In the genomic region with DNA sequence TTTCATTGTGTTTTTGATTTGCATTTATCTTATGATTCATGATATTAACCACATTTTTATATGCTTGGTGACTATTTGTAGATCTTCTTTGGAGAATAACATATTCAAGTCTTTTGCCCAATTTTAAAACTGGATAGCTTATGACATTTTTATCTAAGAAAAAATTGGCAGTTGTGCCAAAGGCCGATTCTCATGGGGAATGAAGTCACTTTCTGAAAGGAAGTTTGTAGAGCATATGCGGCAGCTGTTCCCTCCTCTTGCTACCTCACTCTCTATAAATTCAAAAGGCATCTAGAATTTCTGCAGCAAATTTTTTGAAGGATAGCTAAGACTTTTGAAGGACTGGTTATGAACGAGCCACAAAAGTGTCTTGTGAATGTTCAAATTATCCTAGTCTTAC, we compare ENCODE assay signal across 20 cellular contexts.
"Had no signal": no experiment of that assay in that cellular context is flagged by ENCODE, and none has a peak within 500 bp of the region (broad histone marks: within the 10 kb centered on the region; RNA-seq: fewer than 3 reads in every experiment).

No MANE protein-coding gene starts in this region.

- H3K4me3 Mint-ChIP-seq: effector memory CD8-positive, alpha-beta T cell; natural killer cell; neural crest cell; type B pancreatic cell had no signal

- DNase-seq: cortex of kidney; effector memory CD8-positive, alpha-beta T cell; esophagus squamous epithelium; foreskin fibroblast; glutamatergic neuron; islet precursor cell; mammary epithelial cell; natural killer cell; posterior cingulate gyrus; small intestine; stimulated activated CD4-positive, alpha-beta T cell treated with anti-CD3 and anti-CD28 coated beads, Interleukin-12 subunit alpha, Interleukin-12 subunit beta, amount 100 ng/mL, for 4 hours; stimulated activated naive CD8-positive, alpha-beta T cell treated with anti-CD3 and anti-CD28 coated beads, Interleukin-15, Interleukin-2, amounts not matched to agents 100 U/mL and 50 U/mL, for 24 hours; thyroid gland; uterus had no signal

- H3K9me3 Mint-ChIP-seq: type B pancreatic cell had no signal

- H3K27me3 ChIP-seq: esophagus squamous epithelium, gastroesophageal sphincter, suprapubic skin, thyroid gland, uterus had no signal

- ATAC-seq: effector memory CD8-positive, alpha-beta T cell; gastroesophageal sphincter; left lobe of liver; natural killer cell; sciatic nerve; stimulated activated naive CD8-positive, alpha-beta T cell treated with anti-CD3 and anti-CD28 coated beads, Interleukin-15, Interleukin-2, amounts not matched to agents 100 U/mL and 50 U/mL, for 24 hours had no signal

- H3K27ac Mint-ChIP-seq: effector memory CD8-positive, alpha-beta T cell; natural killer cell; type B pancreatic cell had no signal

- H3K4me3 ChIP-seq: esophagus squamous epithelium, gastroesophageal sphincter, suprapubic skin, thyroid gland, uterus had no signal

- H3K4me1 Mint-ChIP-seq: natural killer cell, neural crest cell had no signal

- H3K9me3 ChIP-seq: esophagus squamous epithelium, gastroesophageal sphincter, suprapubic skin, thyroid gland, uterus had no signal

- H3K36me3 Mint-ChIP-seq: type B pancreatic cell had no signal

- H3K27ac ChIP-seq: esophagus squamous epithelium, gastroesophageal sphincter, suprapubic skin, thyroid gland, uterus had no signal

- H3K36me3 ChIP-seq: esophagus squamous epithelium, gastroesophageal sphincter, suprapubic skin, thyroid gland, uterus had no signal
